18 cellular contexts compared by ENCODE assay signal in the genomic region with DNA sequence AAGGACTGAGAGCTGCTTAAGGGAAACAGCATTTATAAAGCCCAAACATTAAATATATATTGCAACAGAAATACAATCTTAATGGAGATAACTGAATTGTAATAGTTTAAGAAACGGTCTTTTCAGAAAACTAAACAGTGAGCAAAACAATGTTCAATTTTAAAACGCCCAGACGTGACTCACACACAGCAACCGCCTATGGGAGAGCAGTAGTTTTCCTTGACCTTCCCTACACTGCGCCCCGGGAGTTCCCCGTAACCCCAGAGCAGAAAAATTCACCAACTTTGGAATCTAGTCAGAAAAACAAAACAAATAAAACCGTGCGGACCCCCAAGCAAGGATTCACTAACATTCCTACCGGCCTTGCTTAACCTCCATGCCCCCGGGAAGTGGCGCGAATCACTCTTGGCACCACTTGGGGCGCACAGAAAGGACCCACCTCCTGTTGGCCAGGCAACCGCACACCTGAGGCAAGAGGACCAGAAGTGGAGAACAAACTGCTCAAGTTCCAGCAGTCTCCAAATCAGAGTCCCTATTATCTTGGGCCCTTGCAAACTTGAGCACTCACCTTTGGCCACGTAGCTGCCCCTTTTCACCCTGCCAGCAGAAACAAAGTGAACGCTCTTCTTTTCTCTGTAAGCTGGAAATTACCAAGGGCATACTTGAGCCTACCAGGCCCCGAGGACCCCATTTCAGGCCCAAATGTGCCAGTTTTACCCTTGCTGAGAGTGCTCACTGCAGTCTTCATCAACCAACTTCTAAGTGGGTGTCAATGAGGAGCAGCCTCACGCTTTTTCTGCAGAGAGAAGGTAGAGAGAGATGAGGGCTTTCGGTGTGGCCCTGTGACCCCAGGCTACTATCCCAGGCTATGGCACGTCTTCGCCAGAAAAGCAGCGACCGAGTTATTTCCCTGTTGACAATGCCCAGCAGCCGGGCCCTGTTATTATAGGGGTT.
DNase-seq lines count a peak whose midpoint lies in the region; ATAC-seq and TF ChIP-seq lines count a peak whose summit lies in the region.
"Had no signal": no experiment of that assay in that cellular context is flagged by ENCODE, and none has a peak within 500 bp of the region (broad histone marks: within the 10 kb centered on the region; RNA-seq: fewer than 3 reads in every experiment).

No MANE protein-coding gene starts in this region.

- no peaks in the 10 kb centered on the region for H3K9me3 ChIP-seq in left lung
- no peaks in the 10 kb centered on the region for H3K9me3 ChIP-seq in SJCRH30 (replicated peaks)
- H3K9me3 ChIP-seq: gastrocnemius medialis, pancreas had no signal

- intact Hi-C loops in left lung (cut with DNase I), result loop anchor here in 1 of 2 donors (5.0 kb wide), 1 partner anchor 911 kb away; no protein-coding TSS in a partner anchor

- H3K4me3 ChIP-seq in left lung (no peak overlapping the region), SJCRH30 (no peak overlapping the region)
- H3K4me3 ChIP-seq: K562 had no signal

- H3K9me3 Mint-ChIP-seq in nephron progenitor cell, result peaks cover 8% of the 10 kb centered on the region
- H3K9me3 Mint-ChIP-seq: dendritic cell treated with granulocyte-macrophage colony-stimulating factor and Interleukin-4, amounts not matched to agents 40 ng/mL and 50 ng/mL, for 4 days had no signal

- H3K27me3 Mint-ChIP-seq in nephron progenitor cell (ENCODE audit: low read depth, poor library complexity), result peaks cover 100% of the 10 kb centered on the region

- no peaks in the 10 kb centered on the region for H3K36me3 ChIP-seq in left lung
- no peaks in the 10 kb centered on the region for H3K36me3 ChIP-seq in SJCRH30
- H3K36me3 ChIP-seq: BLaER1 treated with 17β-estradiol and CSF1 and Interleukin-3, amounts not matched to agents 10 nM and 100 nM; gastrocnemius medialis; pancreas had no signal

- peak; percentile 6 for DNase-seq in EH (ENCODE audit: low read depth)
- DNase-seq in astrocyte of the hippocampus (ENCODE audit: low read depth, low spot score), result peak; percentile 77
- no peak for DNase-seq in left lung
- no peak for DNase-seq in nephron progenitor cell
- DNase-seq in SJCRH30, result no peak
- no peak for DNase-seq in NCI-H1105 (lab: John Stamatoyannopoulos, UW)
- DNase-seq: activated CD4-positive, alpha-beta T cell treated with anti-CD3 and anti-CD28 coated beads, Interleukin-2, amount 50 U/mL, for 48 hours; activated gamma-delta T cell treated with Interleukin-2 at 50 U/mL for 16 hours; gastrocnemius medialis; NCI-H2081; pancreas; stimulated activated CD4-positive, alpha-beta T cell treated with anti-CD3 and anti-CD28 coated beads, Interleukin-2, amount 100 ng/mL, for 24 hours; stimulated activated naive CD8-positive, alpha-beta T cell treated with anti-CD3 and anti-CD28 coated beads, Interleukin-15, Interleukin-2, amounts not matched to agents 100 U/mL and 50 U/mL, for 24 hours had no signal

- no peak overlapping the region for H3K4me3 Mint-ChIP-seq in nephron progenitor cell

- peaks cover 3 to 24% of the 10 kb centered on the region in 2 donors for H3K4me1 ChIP-seq in left lung
- H3K4me1 ChIP-seq in SJCRH30, result no peaks in the 10 kb centered on the region

- peaks cover 33% of the 10 kb centered on the region for H3K4me1 Mint-ChIP-seq in nephron progenitor cell

- ATAC-seq in HG02759 (IDR thresholded peaks at IDR 0.05; ENCODE audit: unreplicated experiment), result peak; percentile 31
- ATAC-seq in left lung, result peak; percentile 9
- ATAC-seq in HG03196 (IDR thresholded peaks at IDR 0.05; ENCODE audit: unreplicated experiment), result no peak
- ATAC-seq: gastrocnemius medialis; pancreas; stimulated activated naive CD8-positive, alpha-beta T cell treated with anti-CD3 and anti-CD28 coated beads, Interleukin-15, Interleukin-2, amounts not matched to agents 100 U/mL and 50 U/mL, for 24 hours had no signal

- TF ChIP-seq CTCF in left lung (IDR thresholded peaks at IDR 0.05), result no peak
- no peak for TF ChIP-seq CTCF in nephron progenitor cell (IDR thresholded peaks at IDR 0.05)

- H3K27me3 ChIP-seq in left lung (peaks cover 95 to 100% of the 10 kb centered on the region in 2 donors), SJCRH30 (no peaks in the 10 kb centered on the region)

- H3K36me3 Mint-ChIP-seq in nephron progenitor cell (ENCODE audit: low read depth), result no peaks in the 10 kb centered on the region

- H3K27ac Mint-ChIP-seq in nephron progenitor cell, result no peak overlapping the region
- H3K27ac Mint-ChIP-seq: dendritic cell treated with granulocyte-macrophage colony-stimulating factor and Interleukin-4, amounts not matched to agents 40 ng/mL and 50 ng/mL, for 4 days had no signal

- H3K27ac ChIP-seq in left lung, result no peak overlapping the region
- no peak overlapping the region for H3K27ac ChIP-seq in SJCRH30
- H3K27ac ChIP-seq: BLaER1 treated with 17β-estradiol and CSF1 and Interleukin-3, amounts not matched to agents 10 nM and 100 nM; gastrocnemius medialis; pancreas had no signal

Comparison
In these comparisons a context has a peak if more than half of its experiments do, and no peak if none do; other contexts are left out.
1. DNase-seq: peak in EH (single experiment) and astrocyte of the hippocampus (single experiment); none in left lung (0 of 2), nephron progenitor cell (single experiment), SJCRH30 (0 of 2) and NCI-H1105 (single experiment).